In the genomic region with DNA sequence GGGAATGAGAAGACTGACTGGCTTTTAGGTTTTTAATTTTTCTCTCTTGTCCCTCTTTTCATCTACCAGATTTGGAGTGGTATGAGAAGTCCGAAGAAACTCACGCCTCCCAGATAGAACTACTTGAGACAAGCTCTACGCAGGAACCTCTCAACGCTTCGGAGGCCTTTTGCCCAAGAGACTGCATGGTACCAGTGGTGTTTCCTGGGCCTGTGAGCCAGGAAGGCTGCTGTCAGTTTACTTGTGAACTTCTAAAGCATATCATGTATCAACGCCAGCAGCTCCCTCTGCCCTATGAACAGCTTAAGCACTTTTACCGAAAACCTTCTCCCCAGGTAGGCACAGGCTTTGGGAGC, we compare ENCODE assay signal across 1 cellular context.
TF ChIP-seq lines count a peak whose summit lies in the region.

No MANE protein-coding gene starts in this region.

TF ChIP-seq in HepG2, 621 proteins besides CTCF, POLR2A, EP300 and RAD21:
- TF ChIP-seq SRSF9 (IDR thresholded peaks at IDR 0.05; ENCODE audit: borderline replicate concordance, insufficient read depth, low read depth, low read length, poor library complexity, severe bottlenecking) (no peak), CENPT (CRISPR knock-in tag; IDR thresholded peaks at IDR 0.05; ENCODE audit: low read depth) (no peak), STAG1 (CRISPR knock-in tag; IDR thresholded peaks at IDR 0.05) (no peak), SNAPC4 (CRISPR knock-in tag; IDR thresholded peaks at IDR 0.05) (no peak), TEF (CRISPR knock-in tag; IDR thresholded peaks at IDR 0.05) (no peak), PRMT3 (CRISPR knock-in tag; IDR thresholded peaks at IDR 0.05; ENCODE audit: borderline replicate concordance, low read depth) (no peak), MIXL1 (CRISPR knock-in tag; IDR thresholded peaks at IDR 0.05) (no peak), ZNF788 (CRISPR knock-in tag; IDR thresholded peaks at IDR 0.05; ENCODE audit: borderline replicate concordance) (no peak), ZNF678 (CRISPR knock-in tag; IDR thresholded peaks at IDR 0.05) (no peak), ZNF432 (CRISPR knock-in tag; IDR thresholded peaks at IDR 0.05; ENCODE audit: borderline replicate concordance) (0 out of 2 replicates have a peak, but pooled peaks have one; percentile 28), PRDM4 (CRISPR knock-in tag; IDR thresholded peaks at IDR 0.05; ENCODE audit: borderline replicate concordance) (0 out of 2 replicates have a peak, but pooled peaks have one; percentile 12), NR1H2 (CRISPR knock-in tag; IDR thresholded peaks at IDR 0.05; ENCODE audit: borderline replicate concordance, low read depth) (no peak), KLF12 (CRISPR knock-in tag; IDR thresholded peaks at IDR 0.05; ENCODE audit: borderline replicate concordance) (no peak), ELF4 (CRISPR knock-in tag; IDR thresholded peaks at IDR 0.05; ENCODE audit: borderline replicate concordance) (peak; percentile 4; the same call in 1 of the 2 replicates), ZNF430 (CRISPR knock-in tag; IDR thresholded peaks at IDR 0.05) (0 out of 2 replicates have a peak, but pooled peaks have one; percentile 8), ZNF709 (CRISPR knock-in tag; IDR thresholded peaks at IDR 0.05) (peak; percentile 43; the same call in 1 of the 2 replicates), ZNF530 (CRISPR knock-in tag; IDR thresholded peaks at IDR 0.05; ENCODE audit: low read depth) (no peak), FOXC1 (CRISPR knock-in tag; IDR thresholded peaks at IDR 0.05; ENCODE audit: borderline replicate concordance) (no peak), ZNF484 (CRISPR knock-in tag; IDR thresholded peaks at IDR 0.05; ENCODE audit: borderline replicate concordance, low read depth) (0 out of 2 replicates have a peak, but pooled peaks have one; percentile 14), NFKB2 (CRISPR knock-in tag; IDR thresholded peaks at IDR 0.05; ENCODE audit: borderline replicate concordance) (no peak)
- TF ChIP-seq, protein P1, sequence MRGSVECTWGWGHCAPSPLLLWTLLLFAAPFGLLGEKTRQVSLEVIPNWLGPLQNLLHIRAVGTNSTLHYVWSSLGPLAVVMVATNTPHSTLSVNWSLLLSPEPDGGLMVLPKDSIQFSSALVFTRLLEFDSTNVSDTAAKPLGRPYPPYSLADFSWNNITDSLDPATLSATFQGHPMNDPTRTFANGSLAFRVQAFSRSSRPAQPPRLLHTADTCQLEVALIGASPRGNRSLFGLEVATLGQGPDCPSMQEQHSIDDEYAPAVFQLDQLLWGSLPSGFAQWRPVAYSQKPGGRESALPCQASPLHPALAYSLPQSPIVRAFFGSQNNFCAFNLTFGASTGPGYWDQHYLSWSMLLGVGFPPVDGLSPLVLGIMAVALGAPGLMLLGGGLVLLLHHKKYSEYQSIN (CRISPR knock-in tag; IDR thresholded peaks at IDR 0.05; ENCODE audit: borderline replicate concordance), result 0 out of 2 replicates have a peak, but pooled peaks have one; percentile 7
- TF ChIP-seq, protein P2, sequence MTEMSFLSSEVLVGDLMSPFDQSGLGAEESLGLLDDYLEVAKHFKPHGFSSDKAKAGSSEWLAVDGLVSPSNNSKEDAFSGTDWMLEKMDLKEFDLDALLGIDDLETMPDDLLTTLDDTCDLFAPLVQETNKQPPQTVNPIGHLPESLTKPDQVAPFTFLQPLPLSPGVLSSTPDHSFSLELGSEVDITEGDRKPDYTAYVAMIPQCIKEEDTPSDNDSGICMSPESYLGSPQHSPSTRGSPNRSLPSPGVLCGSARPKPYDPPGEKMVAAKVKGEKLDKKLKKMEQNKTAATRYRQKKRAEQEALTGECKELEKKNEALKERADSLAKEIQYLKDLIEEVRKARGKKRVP (CRISPR knock-in tag; IDR thresholded peaks at IDR 0.05), result 0 out of 4 replicates have a peak, but pooled peaks of 1 of the 2 experiments have one; percentile 14
- TF ChIP-seq, protein P3, sequence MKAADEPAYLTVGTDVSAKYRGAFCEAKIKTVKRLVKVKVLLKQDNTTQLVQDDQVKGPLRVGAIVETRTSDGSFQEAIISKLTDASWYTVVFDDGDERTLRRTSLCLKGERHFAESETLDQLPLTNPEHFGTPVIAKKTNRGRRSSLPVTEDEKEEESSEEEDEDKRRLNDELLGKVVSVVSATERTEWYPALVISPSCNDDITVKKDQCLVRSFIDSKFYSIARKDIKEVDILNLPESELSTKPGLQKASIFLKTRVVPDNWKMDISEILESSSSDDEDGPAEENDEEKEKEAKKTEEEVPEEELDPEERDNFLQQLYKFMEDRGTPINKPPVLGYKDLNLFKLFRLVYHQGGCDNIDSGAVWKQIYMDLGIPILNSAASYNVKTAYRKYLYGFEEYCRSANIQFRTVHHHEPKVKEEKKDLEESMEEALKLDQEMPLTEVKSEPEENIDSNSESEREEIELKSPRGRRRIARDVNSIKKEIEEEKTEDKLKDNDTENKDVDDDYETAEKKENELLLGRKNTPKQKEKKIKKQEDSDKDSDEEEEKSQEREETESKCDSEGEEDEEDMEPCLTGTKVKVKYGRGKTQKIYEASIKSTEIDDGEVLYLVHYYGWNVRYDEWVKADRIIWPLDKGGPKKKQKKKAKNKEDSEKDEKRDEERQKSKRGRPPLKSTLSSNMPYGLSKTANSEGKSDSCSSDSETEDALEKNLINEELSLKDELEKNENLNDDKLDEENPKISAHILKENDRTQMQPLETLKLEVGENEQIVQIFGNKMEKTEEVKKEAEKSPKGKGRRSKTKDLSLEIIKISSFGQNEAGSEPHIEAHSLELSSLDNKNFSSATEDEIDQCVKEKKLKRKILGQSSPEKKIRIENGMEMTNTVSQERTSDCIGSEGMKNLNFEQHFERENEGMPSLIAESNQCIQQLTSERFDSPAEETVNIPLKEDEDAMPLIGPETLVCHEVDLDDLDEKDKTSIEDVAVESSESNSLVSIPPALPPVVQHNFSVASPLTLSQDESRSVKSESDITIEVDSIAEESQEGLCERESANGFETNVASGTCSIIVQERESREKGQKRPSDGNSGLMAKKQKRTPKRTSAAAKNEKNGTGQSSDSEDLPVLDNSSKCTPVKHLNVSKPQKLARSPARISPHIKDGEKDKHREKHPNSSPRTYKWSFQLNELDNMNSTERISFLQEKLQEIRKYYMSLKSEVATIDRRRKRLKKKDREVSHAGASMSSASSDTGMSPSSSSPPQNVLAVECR (CRISPR knock-in tag; IDR thresholded peaks at IDR 0.05; ENCODE audit: borderline replicate concordance), result no peak
- TF ChIP-seq, protein P4, sequence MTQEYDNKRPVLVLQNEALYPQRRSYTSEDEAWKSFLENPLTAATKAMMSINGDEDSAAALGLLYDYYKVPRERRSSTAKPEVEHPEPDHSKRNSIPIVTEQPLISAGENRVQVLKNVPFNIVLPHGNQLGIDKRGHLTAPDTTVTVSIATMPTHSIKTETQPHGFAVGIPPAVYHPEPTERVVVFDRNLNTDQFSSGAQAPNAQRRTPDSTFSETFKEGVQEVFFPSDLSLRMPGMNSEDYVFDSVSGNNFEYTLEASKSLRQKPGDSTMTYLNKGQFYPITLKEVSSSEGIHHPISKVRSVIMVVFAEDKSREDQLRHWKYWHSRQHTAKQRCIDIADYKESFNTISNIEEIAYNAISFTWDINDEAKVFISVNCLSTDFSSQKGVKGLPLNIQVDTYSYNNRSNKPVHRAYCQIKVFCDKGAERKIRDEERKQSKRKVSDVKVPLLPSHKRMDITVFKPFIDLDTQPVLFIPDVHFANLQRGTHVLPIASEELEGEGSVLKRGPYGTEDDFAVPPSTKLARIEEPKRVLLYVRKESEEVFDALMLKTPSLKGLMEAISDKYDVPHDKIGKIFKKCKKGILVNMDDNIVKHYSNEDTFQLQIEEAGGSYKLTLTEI (CRISPR knock-in tag; conservative IDR thresholded peaks at IDR 0.05), result no peak
- TF ChIP-seq, protein P5, sequence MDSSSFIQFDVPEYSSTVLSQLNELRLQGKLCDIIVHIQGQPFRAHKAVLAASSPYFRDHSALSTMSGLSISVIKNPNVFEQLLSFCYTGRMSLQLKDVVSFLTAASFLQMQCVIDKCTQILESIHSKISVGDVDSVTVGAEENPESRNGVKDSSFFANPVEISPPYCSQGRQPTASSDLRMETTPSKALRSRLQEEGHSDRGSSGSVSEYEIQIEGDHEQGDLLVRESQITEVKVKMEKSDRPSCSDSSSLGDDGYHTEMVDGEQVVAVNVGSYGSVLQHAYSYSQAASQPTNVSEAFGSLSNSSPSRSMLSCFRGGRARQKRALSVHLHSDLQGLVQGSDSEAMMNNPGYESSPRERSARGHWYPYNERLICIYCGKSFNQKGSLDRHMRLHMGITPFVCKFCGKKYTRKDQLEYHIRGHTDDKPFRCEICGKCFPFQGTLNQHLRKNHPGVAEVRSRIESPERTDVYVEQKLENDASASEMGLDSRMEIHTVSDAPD (CRISPR knock-in tag; IDR thresholded peaks at IDR 0.05), result no peak
- TF ChIP-seq, protein P6, sequence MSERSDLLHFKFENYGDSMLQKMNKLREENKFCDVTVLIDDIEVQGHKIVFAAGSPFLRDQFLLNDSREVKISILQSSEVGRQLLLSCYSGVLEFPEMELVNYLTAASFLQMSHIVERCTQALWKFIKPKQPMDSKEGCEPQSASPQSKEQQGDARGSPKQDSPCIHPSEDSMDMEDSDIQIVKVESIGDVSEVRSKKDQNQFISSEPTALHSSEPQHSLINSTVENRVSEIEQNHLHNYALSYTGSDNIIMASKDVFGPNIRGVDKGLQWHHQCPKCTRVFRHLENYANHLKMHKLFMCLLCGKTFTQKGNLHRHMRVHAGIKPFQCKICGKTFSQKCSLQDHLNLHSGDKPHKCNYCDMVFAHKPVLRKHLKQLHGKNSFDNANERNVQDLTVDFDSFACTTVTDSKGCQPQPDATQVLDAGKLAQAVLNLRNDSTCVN (CRISPR knock-in tag; IDR thresholded peaks at IDR 0.05; ENCODE audit: borderline replicate concordance), result no peak
